17 cellular contexts compared by ENCODE assay signal in genomic region chr11:100740440-100740839, GRCh38. TPM values are rescaled to one million over a fixed set of nuclear protein-coding genes. Genes with fewer than 3 reads are reported as not detected.
DNase-seq lines count a peak whose midpoint lies in the region; ATAC-seq and TF ChIP-seq lines count a peak whose summit lies in the region.
"Had no signal": no experiment of that assay in that cellular context is flagged by ENCODE, and none has a peak within 500 bp of the region (broad histone marks: within the 10 kb centered on the region; RNA-seq: fewer than 3 reads in every experiment).

No MANE protein-coding gene starts in this region.

- peaks cover 54% of the 10 kb centered on the region for H3K4me1 Mint-ChIP-seq in nephron
- peaks cover 6% of the 10 kb centered on the region for H3K4me1 Mint-ChIP-seq in MCF 10A (ENCODE audit: insufficient read depth, unreplicated experiment)
- H3K4me1 Mint-ChIP-seq: activated CD4-positive, alpha-beta T cell treated with anti-CD3 and anti-CD28 coated beads, Interleukin-2, amount 10 ng/mL, durations not matched to agents 7 days and 5 days had no signal

- H3K36me3 Mint-ChIP-seq in nephron (ENCODE audit: low read depth) (peaks cover 24% of the 10 kb centered on the region), MCF 10A (ENCODE audit: insufficient read depth, unreplicated experiment) (no peaks in the 10 kb centered on the region)

- H3K9me3 Mint-ChIP-seq in nephron (no peaks in the 10 kb centered on the region), MCF 10A (ENCODE audit: unreplicated experiment) (no peaks in the 10 kb centered on the region)
- H3K9me3 Mint-ChIP-seq: activated CD4-positive, alpha-beta T cell treated with anti-CD3 and anti-CD28 coated beads, Interleukin-2, amount 10 ng/mL, durations not matched to agents 7 days and 5 days had no signal

- CTCF ChIA-PET in MCF 10A (lab: Yijun Ruan, JAX), result interaction anchor here (0.5 to 0.7 kb wide), 2 partner anchors 24 to 1205 kb away, joined by 3 to 5 read pairs; no protein-coding TSS in a partner anchor

- H3K4me3 Mint-ChIP-seq in nephron (peak overlapping the region in 2 of 3 experiments; percentile 5 to 7), MCF 10A (ENCODE audit: unreplicated experiment) (no peak overlapping the region)
- H3K4me3 Mint-ChIP-seq: activated CD4-positive, alpha-beta T cell treated with anti-CD3 and anti-CD28 coated beads, Interleukin-2, amount 10 ng/mL, durations not matched to agents 7 days and 5 days had no signal

- BruUV-seq in MCF 10A (replicated peaks; lab: Mats Ljungman, UMichigan), result no TSS peak

- H3K27me3 Mint-ChIP-seq in nephron (ENCODE audit: low read depth), result no peaks in the 10 kb centered on the region
- no peaks in the 10 kb centered on the region for H3K27me3 Mint-ChIP-seq in MCF 10A (ENCODE audit: insufficient read depth, unreplicated experiment)
- H3K27me3 Mint-ChIP-seq: activated CD4-positive, alpha-beta T cell treated with anti-CD3 and anti-CD28 coated beads, Interleukin-2, amount 10 ng/mL, durations not matched to agents 7 days and 5 days had no signal

- DNase-seq in Right ventricle myocardium superior (no peak), cardiac septum (ENCODE audit: low spot score) (no peak), glomerular visceral epithelial cell (ENCODE audit: extremely low spot score) (peak; percentile 31), D341Med (ENCODE audit: low spot score) (no peak), hypothalamus (lab: John Stamatoyannopoulos, UW) (no peak), MCF 10A (ENCODE audit: unreplicated experiment) (no peak), GM10266 (ENCODE audit: extremely low spot score) (no peak)
- DNase-seq: activated CD4-positive, alpha-beta T cell treated with anti-CD3 and anti-CD28 coated beads, Interleukin-2, amount 10 ng/mL, durations not matched to agents 7 days and 5 days; DMS153; esophagus squamous epithelium; Karpas-422; kidney; NCI-H2081 treated with DMSO at 0.1 percent for 48 hours; ovary; substantia nigra; T-helper 1 cell had no signal

- POLR2A ChIA-PET in MCF 10A (lab: Yijun Ruan, JAX), result interaction anchor here (0.5 to 1.3 kb wide), 3 partner anchors 13 to 238 kb away, joined by 3 to 4 read pairs (median 4); no protein-coding TSS in a partner anchor

- ATAC-seq in Right ventricle myocardium superior (ENCODE audit: poor library complexity), result peak; percentile 78

- intact Hi-C loops in Right ventricle myocardium superior (cut with DNase I), result no loop called here
- intact Hi-C loops in cardiac septum (cut with DNase I), result loop anchor here (5.0 kb wide), 1 partner anchor 47 kb away; no protein-coding TSS in a partner anchor
- intact Hi-C loops in MCF 10A (cut with micrococcal nuclease), result no loop called here

- H3K27ac Mint-ChIP-seq in nephron (peak overlapping the region; percentile 86 to 92 (median 90)), MCF 10A (ENCODE audit: low read depth, unreplicated experiment) (no peak overlapping the region)
- H3K27ac Mint-ChIP-seq: activated CD4-positive, alpha-beta T cell treated with anti-CD3 and anti-CD28 coated beads, Interleukin-2, amount 10 ng/mL, durations not matched to agents 7 days and 5 days had no signal

- no peak for TF ChIP-seq CTCF in nephron (IDR thresholded peaks at IDR 0.05; ENCODE audit: unreplicated experiment in 3 of 3)
- TF ChIP-seq CTCF in MCF 10A (IDR thresholded peaks at IDR 0.05; ENCODE audit: unreplicated experiment), result no peak
- TF ChIP-seq CTCF in GM10266 (IDR thresholded peaks at IDR 0.05; ENCODE audit: control insufficient read depth, insufficient read depth, low read depth, missing control alignments), result no peak

RNA-seq across cellular contexts. Expression of gene ARHGAP42, which starts 53.4 kb away (rescaled TPM):
- total RNA-seq in Right ventricle myocardium superior (7.2 TPM), cardiac septum (12.0 TPM), MCF 10A (2022) (2.5 and 2.7 TPM in 2 replicates)
